Comparison of ENCODE assay signal across 8 cellular contexts in genomic region chr12:64256166-64256800, GRCh38. TPM values are rescaled to one million over a fixed set of nuclear protein-coding genes. Genes with fewer than 3 reads are reported as not detected.
DNase-seq lines count a peak whose midpoint lies in the region; ATAC-seq and FAIRE-seq lines count a peak whose summit lies in the region.

No MANE protein-coding gene starts in this region.

- H3K36me3 Mint-ChIP-seq in activated CD4-positive, alpha-beta T cell treated with anti-CD3 and anti-CD28 coated beads, Interleukin-2, amount 10 ng/mL, durations not matched to agents 7 days and 5 days (ENCODE audit: low read depth): no peaks in the 10 kb centered on the region
- H3K36me3 Mint-ChIP-seq in activated CD4-positive, alpha-beta memory T cell treated with anti-CD3 and anti-CD28 coated beads for 36 hours: no peaks in the 10 kb centered on the region

- no peak overlapping the region for H3K27ac Mint-ChIP-seq in activated CD4-positive, alpha-beta T cell treated with anti-CD3 and anti-CD28 coated beads, Interleukin-2, amount 10 ng/mL, durations not matched to agents 7 days and 5 days
- no peak overlapping the region for H3K27ac Mint-ChIP-seq in activated CD4-positive, alpha-beta memory T cell treated with anti-CD3 and anti-CD28 coated beads for 36 hours

- no peak overlapping the region for H3K4me3 Mint-ChIP-seq in activated CD4-positive, alpha-beta T cell treated with anti-CD3 and anti-CD28 coated beads, Interleukin-2, amount 10 ng/mL, durations not matched to agents 7 days and 5 days
- H3K4me3 Mint-ChIP-seq in activated CD4-positive, alpha-beta memory T cell treated with anti-CD3 and anti-CD28 coated beads for 36 hours: no peak overlapping the region

- CTCF ChIA-PET in activated CD4-positive, alpha-beta T cell treated with anti-CD3 and anti-CD28 coated beads, Interleukin-2, amount 10 ng/mL, durations not matched to agents 7 days and 5 days (lab: Charles Lee): interaction anchor here (1.3 kb wide), 1 partner anchor 429 kb away, joined by 3 read pairs; no protein-coding TSS in a partner anchor
- CTCF ChIA-PET in activated CD4-positive, alpha-beta memory T cell treated with anti-CD3 and anti-CD28 coated beads for 36 hours (lab: Charles Lee): interaction anchor here (0.6 to 4.1 kb wide), 13 partner anchors 13 to 1151 kb away, joined by 3 to 24 read pairs (median 3); partner anchors contain the start of gene SRGAP1

- intact Hi-C loops in activated CD4-positive, alpha-beta memory T cell treated with anti-CD3 and anti-CD28 coated beads for 36 hours (cut with micrococcal nuclease): loop anchor here (1.0 to 5.0 kb wide), 3 partner anchors 412 to 1154 kb away; partner anchors contain the start of gene SRGAP1

- FAIRE-seq in TTC549 (lab: Jason Lieb, UNC): peak; percentile 91

- no peak for ATAC-seq in HG03439 (IDR thresholded peaks at IDR 0.05; ENCODE audit: unreplicated experiment)

- DNase-seq in activated CD4-positive, alpha-beta T cell treated with anti-CD3 and anti-CD28 coated beads, Interleukin-2, amount 10 ng/mL, durations not matched to agents 7 days and 5 days: peak; percentile 39
- no peak for DNase-seq in activated CD4-positive, alpha-beta T cell treated with anti-CD3 and anti-CD28 coated beads for 1 hour
- DNase-seq in NCI-H146 (lab: John Stamatoyannopoulos, UW) (peak; percentile 71), germinal center (ENCODE audit: low spot score) (peak; percentile 10), retina (peak; percentile 42)
- DNase-seq in activated CD4-positive, alpha-beta memory T cell treated with anti-CD3 and anti-CD28 coated beads for 36 hours: no peak

- POLR2A ChIA-PET in activated CD4-positive, alpha-beta T cell treated with anti-CD3 and anti-CD28 coated beads, Interleukin-2, amount 10 ng/mL, durations not matched to agents 7 days and 5 days (lab: Charles Lee): no interaction called here
- POLR2A ChIA-PET in activated CD4-positive, alpha-beta memory T cell treated with anti-CD3 and anti-CD28 coated beads for 36 hours (lab: Charles Lee): no interaction called here

- H3K27me3 Mint-ChIP-seq in activated CD4-positive, alpha-beta T cell treated with anti-CD3 and anti-CD28 coated beads, Interleukin-2, amount 10 ng/mL, durations not matched to agents 7 days and 5 days: no peaks in the 10 kb centered on the region
- no peaks in the 10 kb centered on the region for H3K27me3 Mint-ChIP-seq in activated CD4-positive, alpha-beta memory T cell treated with anti-CD3 and anti-CD28 coated beads for 36 hours

- H3K4me1 Mint-ChIP-seq in activated CD4-positive, alpha-beta T cell treated with anti-CD3 and anti-CD28 coated beads, Interleukin-2, amount 10 ng/mL, durations not matched to agents 7 days and 5 days: no peaks in the 10 kb centered on the region
- no peaks in the 10 kb centered on the region for H3K4me1 Mint-ChIP-seq in activated CD4-positive, alpha-beta memory T cell treated with anti-CD3 and anti-CD28 coated beads for 36 hours (ENCODE audit: low read depth)

- H3K9me3 Mint-ChIP-seq in activated CD4-positive, alpha-beta T cell treated with anti-CD3 and anti-CD28 coated beads, Interleukin-2, amount 10 ng/mL, durations not matched to agents 7 days and 5 days: no peaks in the 10 kb centered on the region
- no peaks in the 10 kb centered on the region for H3K9me3 Mint-ChIP-seq in activated CD4-positive, alpha-beta memory T cell treated with anti-CD3 and anti-CD28 coated beads for 36 hours

RNA-seq across cellular contexts. Expression of gene KICS2, which starts 34.2 kb away (rescaled TPM):
- 1 to 10 TPM; 8.4 to 8.7 TPM for total RNA-seq in activated CD4-positive, alpha-beta T cell treated with anti-CD3 and anti-CD28 coated beads, Interleukin-2, amount 10 ng/mL, durations not matched to agents 7 days and 5 days
- 10 to 100 TPM; 12.4 to 14.1 TPM for total RNA-seq in activated CD4-positive, alpha-beta memory T cell treated with anti-CD3 and anti-CD28 coated beads for 36 hours

Comparison
In these comparisons a context has a peak if more than half of its experiments do, and no peak if none do; other contexts are left out.
1. DNase-seq: peak in activated CD4-positive, alpha-beta T cell treated with anti-CD3 and anti-CD28 coated beads, Interleukin-2, amount 10 ng/mL, durations not matched to agents 7 days and 5 days (single experiment), NCI-H146 (single experiment), germinal center (single experiment) and retina (single experiment); none in activated CD4-positive, alpha-beta T cell treated with anti-CD3 and anti-CD28 coated beads for 1 hour (single experiment) and activated CD4-positive, alpha-beta memory T cell treated with anti-CD3 and anti-CD28 coated beads for 36 hours (single experiment).